Comparison of ENCODE assay signal across 7 cellular contexts in the genomic region with DNA sequence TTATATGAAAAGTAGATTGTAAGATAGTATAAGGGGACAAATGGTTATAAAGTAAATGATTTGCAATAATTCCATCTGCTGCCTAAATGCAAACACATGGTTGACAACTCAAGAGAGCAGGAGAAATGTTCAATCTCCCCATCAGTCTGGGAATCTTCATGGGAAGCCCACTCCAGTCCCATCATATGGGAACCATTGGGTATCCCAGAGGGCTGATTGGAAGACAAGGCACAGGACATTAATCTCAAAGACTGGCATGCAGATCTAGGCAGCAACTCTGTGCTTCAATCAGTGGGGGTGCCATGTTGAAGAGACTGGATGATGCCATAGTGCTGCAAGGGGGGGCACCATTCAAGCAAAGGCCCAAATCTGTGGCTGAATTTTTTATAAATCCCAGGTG.
"Had no signal": no experiment of that assay in that cellular context is flagged by ENCODE, and none has a peak within 500 bp of the region (broad histone marks: within the 10 kb centered on the region; RNA-seq: fewer than 3 reads in every experiment).

No MANE protein-coding gene starts in this region.

- DNase-seq: GDM1, GF-D8 had no signal

- H3K4me3 ChIP-seq: GM12878 had no signal

- ATAC-seq: GM12878 had no signal

- FAIRE-seq: GM12878, GM12891, GM12892, GM18507, GM19239 had no signal
